Comparison of ENCODE assay signal across 7 cellular contexts in the genomic region with DNA sequence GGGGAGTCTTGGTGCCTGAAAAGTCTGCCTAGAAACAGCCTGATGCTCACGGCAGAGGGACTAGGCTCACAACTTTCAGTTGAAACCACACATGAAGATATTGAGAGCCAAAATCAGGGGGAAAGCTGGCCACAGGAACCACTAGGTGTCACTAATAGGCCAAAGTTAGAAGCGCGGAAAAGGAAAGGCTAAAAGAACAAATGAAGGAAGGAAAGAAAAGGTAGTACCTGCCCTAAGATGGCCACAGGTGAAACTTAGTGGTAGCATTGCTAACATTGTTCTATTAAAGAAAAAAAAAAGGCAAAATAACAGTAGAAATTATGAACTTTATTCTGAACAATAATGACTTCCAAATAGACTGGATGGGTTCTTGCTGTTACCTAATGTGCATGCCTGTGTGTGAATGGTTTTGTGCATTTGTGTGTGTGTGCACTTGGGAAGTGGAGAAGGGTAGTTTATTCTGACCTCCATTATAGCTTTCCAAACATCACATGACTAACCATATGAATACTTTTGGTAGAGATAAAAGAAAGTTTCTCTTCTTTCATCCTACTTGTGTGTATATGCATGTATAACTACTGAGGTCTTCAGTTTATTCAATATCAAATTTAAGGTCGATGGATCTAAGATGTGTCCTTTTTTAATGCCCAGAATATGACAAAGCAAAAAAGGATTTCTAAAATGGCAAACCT.
A peak's percentile ranks its signal among the peaks of the same experiment; 100 is the strongest.
DNase-seq lines count a peak whose midpoint lies in the region; ATAC-seq and FAIRE-seq lines count a peak whose summit lies in the region.

No MANE protein-coding gene starts in this region.

- peak overlapping the region; percentile 63 for H3K27ac Mint-ChIP-seq in activated naive CD4-positive, alpha-beta T cell treated with anti-CD3 and anti-CD28 coated beads, Interleukin-2, amount 50 U/mL, for 24 hours

- peak; percentile 76 for FAIRE-seq in G401.6 (lab: Jason Lieb, UNC)
- no peak for FAIRE-seq in HTR-8/SVneo (lab: Jason Lieb, UNC)

- no peaks in the 10 kb centered on the region for H3K27me3 Mint-ChIP-seq in activated naive CD4-positive, alpha-beta T cell treated with anti-CD3 and anti-CD28 coated beads, Interleukin-2, amount 50 U/mL, for 24 hours

- peak; percentile 35 for DNase-seq in HTR-8/SVneo (ENCODE audit: insufficient read length, low spot score)
- peak; percentile 73 for DNase-seq in RPMI8226
- peak; percentile 33 to 48 for DNase-seq in hippocampal formation (lab: John Stamatoyannopoulos, UW)
- DNase-seq in stimulated activated CD4-positive, alpha-beta T cell treated with anti-CD3 and anti-CD28 coated beads, Interleukin-2, amount 100 ng/mL, for 4 hours (ENCODE audit: low read depth) = peak; percentile 41

- H3K4me3 Mint-ChIP-seq in activated naive CD4-positive, alpha-beta T cell treated with anti-CD3 and anti-CD28 coated beads, Interleukin-2, amount 50 U/mL, for 24 hours = peak overlapping the region; percentile 3

- H3K9me3 Mint-ChIP-seq in activated naive CD4-positive, alpha-beta T cell treated with anti-CD3 and anti-CD28 coated beads, Interleukin-2, amount 50 U/mL, for 24 hours = no peaks in the 10 kb centered on the region

- peaks cover under 1% of the 10 kb centered on the region for H3K36me3 Mint-ChIP-seq in activated naive CD4-positive, alpha-beta T cell treated with anti-CD3 and anti-CD28 coated beads, Interleukin-2, amount 50 U/mL, for 24 hours

- ATAC-seq in GM21423 (IDR thresholded peaks at IDR 0.05; ENCODE audit: unreplicated experiment) = peak; percentile 27

- peaks cover 38% of the 10 kb centered on the region for H3K4me1 Mint-ChIP-seq in activated naive CD4-positive, alpha-beta T cell treated with anti-CD3 and anti-CD28 coated beads, Interleukin-2, amount 50 U/mL, for 24 hours

Comparison
In these comparisons a context has a peak if more than half of its experiments do, and no peak if none do; other contexts are left out.
1. Peak in every context shown above with its lines: DNase-seq and ATAC-seq.